Comparison of ENCODE assay signal across 1 cellular context in the genomic region with DNA sequence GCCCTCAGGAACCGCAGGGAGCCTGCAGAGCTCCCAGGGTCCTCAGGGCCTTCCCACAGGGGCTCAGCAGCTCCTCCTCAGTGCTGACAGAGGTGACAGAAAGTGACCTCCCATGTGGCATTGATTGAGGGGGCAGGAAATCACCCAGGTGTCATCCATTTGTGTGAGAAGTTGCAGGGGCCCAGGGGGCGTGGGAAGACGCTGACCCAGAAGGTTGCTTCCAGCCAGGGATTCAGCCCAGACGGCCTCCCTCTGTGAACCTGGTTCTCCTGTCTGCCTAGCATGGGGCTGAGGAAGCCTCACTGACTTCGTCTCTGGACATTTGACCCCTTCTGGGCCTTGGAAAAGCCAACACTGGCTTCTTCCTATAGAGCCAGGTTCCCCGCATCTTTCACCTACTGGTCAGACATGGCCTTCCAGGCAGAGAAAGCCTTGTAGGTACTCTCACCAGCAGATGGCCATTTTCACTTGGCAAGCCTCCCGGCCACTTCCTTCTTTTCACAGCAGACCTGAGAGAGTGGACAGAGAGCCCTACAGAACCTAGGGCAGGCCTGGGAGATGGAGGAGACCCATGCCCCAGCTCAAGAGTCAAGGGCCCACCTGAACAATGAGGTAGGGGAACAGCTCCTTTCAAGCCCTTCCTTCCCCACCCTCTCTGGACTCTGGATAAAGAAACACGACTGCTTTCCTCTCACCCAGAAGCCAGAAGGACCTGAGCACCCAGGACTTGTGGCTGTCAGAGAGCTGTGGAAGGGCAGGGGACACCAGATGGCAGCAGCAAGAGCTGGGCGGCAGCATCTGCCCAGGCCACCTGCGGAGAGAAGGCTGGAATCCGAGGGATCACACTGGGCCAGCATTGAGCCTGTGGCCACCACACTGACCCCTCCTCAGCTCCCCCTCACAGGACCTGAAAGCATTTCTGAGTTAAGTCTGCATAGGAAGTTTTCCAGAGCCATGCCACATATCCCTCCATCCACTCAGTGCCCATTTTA.
TF ChIP-seq lines count a peak whose summit lies in the region.

No MANE protein-coding gene starts in this region.

TF ChIP-seq in H1, 55 proteins besides CTCF, POLR2A, EP300 and RAD21 (continued from another document):
- TF ChIP-seq TAF1 (IDR thresholded peaks at IDR 0.05; ENCODE audit: low read depth, low read length): no peak
- no peak for TF ChIP-seq SAP30 (IDR thresholded peaks at IDR 0.05; ENCODE audit: insufficient read depth, insufficient replicate concordance, low read length)
- no peak for TF ChIP-seq SP4 (IDR thresholded peaks at IDR 0.05; ENCODE audit: low read length)
- TF ChIP-seq CHD2 (IDR thresholded peaks at IDR 0.05; ENCODE audit: low read length): no peak
- no peak for TF ChIP-seq YY1 (IDR thresholded peaks at IDR 0.05; ENCODE audit: low read depth, low read length)
- no peak for TF ChIP-seq KDM4A (IDR thresholded peaks at IDR 0.05; ENCODE audit: low read depth, low read length, severe bottlenecking)
- no peak for TF ChIP-seq PHF8 (conservative IDR thresholded peaks at IDR 0.05; ENCODE audit: low read depth, low read length)
- no peak for TF ChIP-seq POU5F1 (IDR thresholded peaks at IDR 0.05; ENCODE audit: low read depth, low read length)
